8 cellular contexts compared by ENCODE assay signal in genomic region chr13:21625366-21625765, GRCh38. TPM values are rescaled to one million over a fixed set of nuclear protein-coding genes. Genes with fewer than 3 reads are reported as not detected.
A peak's percentile ranks its signal among the peaks of the same experiment; 100 is the strongest.
DNase-seq lines count a peak whose midpoint lies in the region; ATAC-seq and TF ChIP-seq lines count a peak whose summit lies in the region.

No MANE protein-coding gene starts in this region.

- TF ChIP-seq EP300 in sigmoid colon (IDR thresholded peaks at IDR 0.05), result no peak

- H3K27me3 Mint-ChIP-seq in GM23338 (ENCODE audit: insufficient read depth, low read depth, poor library complexity), result peaks cover 1% of the 10 kb centered on the region
- peaks cover 29% of the 10 kb centered on the region for H3K27me3 Mint-ChIP-seq in osteocyte (ENCODE audit: unreplicated experiment)
- H3K27me3 Mint-ChIP-seq in immature natural killer cell (ENCODE audit: low read depth in 3 of 3), result peaks cover 0 to 11% (median 8%) of the 10 kb centered on the region in 3 donors

- H3K79me2 ChIP-seq in GM23338 (replicated peaks; ENCODE audit: insufficient read depth), result no peaks in the 10 kb centered on the region

- H3K4me3 ChIP-seq in GM23338 (no peak overlapping the region), colonic mucosa (no peak overlapping the region), sigmoid colon (no peak overlapping the region)

- no peaks in the 10 kb centered on the region for H3K4me1 Mint-ChIP-seq in GM23338
- peaks cover 2% of the 10 kb centered on the region for H3K4me1 Mint-ChIP-seq in osteocyte (ENCODE audit: unreplicated experiment)
- H3K4me1 Mint-ChIP-seq in immature natural killer cell, result peaks cover 0 to 2% of the 10 kb centered on the region in 2 donors

- H3K27ac ChIP-seq in GM23338 (ENCODE audit: low read depth) (no peak overlapping the region), colonic mucosa (no peak overlapping the region), sigmoid colon (no peak overlapping the region)

- TF ChIP-seq CTCF in GM23338 (conservative IDR thresholded peaks at IDR 0.05; ENCODE audit: low read depth in 2 of 2) (peak; percentile 49 to 69), colonic mucosa (IDR thresholded peaks at IDR 0.05) (peak; percentile 36), osteocyte (IDR thresholded peaks at IDR 0.05) (peak; percentile 52), sigmoid colon (IDR thresholded peaks at IDR 0.05) (peak in 1 of 4 experiments; percentile 16)

- H3K9me3 Mint-ChIP-seq in GM23338 (peaks cover 3% of the 10 kb centered on the region; the same call in 2 of the 3 replicates), osteocyte (ENCODE audit: unreplicated experiment) (no peaks in the 10 kb centered on the region), immature natural killer cell (no peaks in the 10 kb centered on the region)

- no peaks in the 10 kb centered on the region for H3K9me2 ChIP-seq in GM23338 (ENCODE audit: insufficient read depth)

- H3K36me3 Mint-ChIP-seq in GM23338 (ENCODE audit: low read depth) (no peaks in the 10 kb centered on the region; the same call in 2 of the 3 replicates), osteocyte (ENCODE audit: unreplicated experiment) (no peaks in the 10 kb centered on the region), immature natural killer cell (peaks cover 0 to 3% (median 0%) of the 10 kb centered on the region in 3 donors)

- no peak overlapping the region for H2AFZ ChIP-seq in GM23338

- H3F3A ChIP-seq in GM23338 (replicated peaks; ENCODE audit: low read depth), result no peaks in the 10 kb centered on the region

- H3K9ac ChIP-seq in colonic mucosa (ENCODE audit: low read depth in 2 of 2, low read length in 2 of 2), result no peak overlapping the region

- WGBS in sigmoid colon, 2 donors, result 20 to 52% methylated on average over 8 of the region's 8 CpGs

- no peak for TF ChIP-seq POLR2A in sigmoid colon (IDR thresholded peaks at IDR 0.05)

- DNase-seq in COR-L47 (lab: John Stamatoyannopoulos, UW) (peak; percentile 38), GM23338 (ENCODE audit: low spot score) (peak; percentile 53), NCI-H748 (lab: John Stamatoyannopoulos, UW; ENCODE audit: unreplicated experiment) (peak; percentile 84), colonic mucosa (peak; percentile 29), osteocyte (ENCODE audit: extremely low spot score, unreplicated experiment) (no peak), immature natural killer cell (no peak), sigmoid colon (no peak)

- H3K4me1 ChIP-seq in GM23338 (ENCODE audit: insufficient read depth) (no peaks in the 10 kb centered on the region), colonic mucosa (no peaks in the 10 kb centered on the region), sigmoid colon (no peaks in the 10 kb centered on the region)

- no peaks in the 10 kb centered on the region for H3K27me3 ChIP-seq in GM23338 (ENCODE audit: insufficient read depth)
- no peaks in the 10 kb centered on the region for H3K27me3 ChIP-seq in colonic mucosa
- no peaks in the 10 kb centered on the region for H3K27me3 ChIP-seq in sigmoid colon

- ATAC-seq in GM23338 (peak; percentile 41; the same call in 2 of the 3 replicates), HG02870 (IDR thresholded peaks at IDR 0.05; ENCODE audit: unreplicated experiment) (no peak)

- no peak overlapping the region for H3K4me2 ChIP-seq in GM23338

- H3K36me3 ChIP-seq in GM23338 (ENCODE audit: insufficient read depth) (no peaks in the 10 kb centered on the region), colonic mucosa (no peaks in the 10 kb centered on the region), sigmoid colon (no peaks in the 10 kb centered on the region)

- H3K27ac Mint-ChIP-seq in GM23338 (no peak overlapping the region), osteocyte (ENCODE audit: unreplicated experiment) (no peak overlapping the region), immature natural killer cell (no peak overlapping the region)

- no peaks in the 10 kb centered on the region for H4K20me1 ChIP-seq in GM23338 (replicated peaks; ENCODE audit: insufficient read depth)

- H3K9me3 ChIP-seq in colonic mucosa (no peaks in the 10 kb centered on the region), sigmoid colon (no peaks in the 10 kb centered on the region)

- H3K4me3 Mint-ChIP-seq in GM23338, result no peak overlapping the region
- no peak overlapping the region for H3K4me3 Mint-ChIP-seq in osteocyte (ENCODE audit: unreplicated experiment)
- H3K4me3 Mint-ChIP-seq in immature natural killer cell, result no peak overlapping the region

- intact Hi-C loops in colonic mucosa (cut with DNase I), result loop anchor here (10.0 kb wide), 1 partner anchor 649 kb away; no protein-coding TSS in a partner anchor
- intact Hi-C loops in sigmoid colon (cut with DNase I), result no loop called here

TF ChIP-seq in GM23338, 12 proteins besides CTCF, POLR2A, EP300 and RAD21:
- TF ChIP-seq CREB1 (CRISPR knock-in tag; IDR thresholded peaks at IDR 0.05; ENCODE audit: low read depth) (no peak), ZNF114 (CRISPR knock-in tag; IDR thresholded peaks at IDR 0.05) (no peak), JUNB (IDR thresholded peaks at IDR 0.05; ENCODE audit: unreplicated experiment) (no peak), REST (IDR thresholded peaks at IDR 0.05; ENCODE audit: unreplicated experiment) (no peak), NANOG (IDR thresholded peaks at IDR 0.05; ENCODE audit: borderline replicate concordance) (no peak), STAT1 (IDR thresholded peaks at IDR 0.05; ENCODE audit: unreplicated experiment) (no peak), EZH2 (IDR thresholded peaks at IDR 0.05; ENCODE audit: low read depth, unreplicated experiment) (no peak)
TF ChIP-seq in GM23338: peak in this region for 0.

RNA-seq across cellular contexts. Expression of gene MICU2, which starts 21.4 kb away (rescaled TPM):
- 122 and 125 TPM in 2 replicates for total RNA-seq in GM23338 (2014; rRNA removed; shearing (Covaris generic))
- polyA plus RNA-seq in GM23338 (2016; fragmentation: Nextera tagmentation; extraction: Ambion mirVana), result 45.5 and 51.0 TPM in 2 replicates
- total RNA-seq in colonic mucosa, result 10 to 100 TPM; 32.3 to 54.6 TPM
- total RNA-seq in osteocyte, result 31.0 and 31.6 TPM in 2 replicates
- polyA plus RNA-seq in immature natural killer cell, result 10 to 100 TPM; 38.6 to 53.3 (median 39.3) TPM
- total RNA-seq in sigmoid colon, result 10 to 100 TPM; 23.1 to 51.0 (median 37.5) TPM
- 100 to 1,000 TPM in 1 of 3 donors, 10 to 100 TPM in 2; 45.9 to 104 (median 68.5) TPM for polyA plus RNA-seq in sigmoid colon

RNA-seq across cellular contexts. Expression of gene FGF9, which starts 45.5 kb away (rescaled TPM):
- total RNA-seq in GM23338 (2014; rRNA removed; shearing (Covaris generic)), result 0.08 TPM in 1 of 2 replicates, not detected in the other
- 0.27 TPM in 1 of 2 replicates, not detected in the other for polyA plus RNA-seq in GM23338 (2016; fragmentation: Nextera tagmentation; extraction: Ambion mirVana)
- 1 to 10 TPM in 1 of 2 donors, under 1 TPM in 1; 0.67 to 1.2 TPM for total RNA-seq in colonic mucosa
- not detected in 2 replicates for total RNA-seq in osteocyte
- under 1 TPM in 2 of 3 donors, not detected in 1; 0.26 to 0.40 TPM for polyA plus RNA-seq in immature natural killer cell
- 1 to 10 TPM in 1 of 4 donors, under 1 TPM in 3; 0.36 to 1.4 (median 0.75) TPM for total RNA-seq in sigmoid colon
- under 1 TPM; 0.36 to 0.60 (median 0.46) TPM for polyA plus RNA-seq in sigmoid colon

Comparison
In these comparisons a context has a peak if more than half of its experiments do, and no peak if none do; other contexts are left out.
1. DNase-seq: peak in COR-L47 (single experiment), GM23338 (single experiment), NCI-H748 (single experiment) and colonic mucosa (single experiment); none in osteocyte (single experiment), immature natural killer cell (0 of 3) and sigmoid colon (single experiment).